Comparison of ENCODE assay signal across 8 cellular contexts in genomic region chr10:47705698-47706414, GRCh38. TPM values are rescaled to one million over a fixed set of nuclear protein-coding genes. Genes with fewer than 3 reads are reported as not detected.
DNase-seq lines count a peak whose midpoint lies in the region; ATAC-seq and TF ChIP-seq lines count a peak whose summit lies in the region.
"Not testable (repeated sequence)": the region's sequence is repeated elsewhere in the genome, so short reads cannot be mapped to it uniquely, and the experiment has no call there.

No MANE protein-coding gene starts in this region.

- ATAC-seq in GM19455 (IDR thresholded peaks at IDR 0.05; ENCODE audit: unreplicated experiment), result peak; percentile 80
- ATAC-seq in HG03066 (IDR thresholded peaks at IDR 0.05; ENCODE audit: low read depth, unreplicated experiment), result peak; percentile 91
- ATAC-seq in activated T-cell treated with anti-CD3 and anti-CD28 coated beads, Interleukin-2, amount 50 U/mL, for 72 hours (replicated peaks in 1 of 2), result peak; percentile 99

- not testable (repeated sequence) for DNase-seq in AG04449 (ENCODE audit: low read depth, low spot score); epithelial cell of prostate (ENCODE audit: low read depth, low spot score)
- DNase-seq in SJCRH30, result peak; percentile 0 to 52
- DNase-seq in activated T-cell treated with anti-CD3 and anti-CD28 coated beads, Interleukin-2, amount 50 U/mL, for 72 hours, result peak; percentile 49 to 62
- peak; percentile 68 to 69 for DNase-seq in stimulated activated CD4-positive, alpha-beta T cell treated with anti-CD3 and anti-CD28 coated beads, Interleukin-4, amount 100 ng/mL, for 4 hours

- not testable (repeated sequence) for H3K9me3 ChIP-seq in SJCRH30 (replicated peaks); mesodermal cell (ENCODE audit: control insufficient read depth, low read length)

- not testable (repeated sequence) for H3K9me3 Mint-ChIP-seq in activated T-cell treated with anti-CD3 and anti-CD28 coated beads, Interleukin-2, amount 50 U/mL, for 72 hours

- not testable (repeated sequence) for H3K27ac Mint-ChIP-seq in activated T-cell treated with anti-CD3 and anti-CD28 coated beads, Interleukin-2, amount 50 U/mL, for 72 hours

- not testable (repeated sequence) for H3K36me3 ChIP-seq in SJCRH30; mesodermal cell (ENCODE audit: control insufficient read depth, insufficient read depth, low read length)

- POLR2A ChIA-PET in AG04449 (lab: Yijun Ruan, JAX), result not testable (repeated sequence)

- peak overlapping the region; percentile 43 to 55 for H3K4me3 Mint-ChIP-seq in activated T-cell treated with anti-CD3 and anti-CD28 coated beads, Interleukin-2, amount 50 U/mL, for 72 hours

- TF ChIP-seq CTCF in AG04449 (IDR thresholded peaks at IDR 0.05; ENCODE audit: insufficient read depth, low read length, missing control alignments), result not testable (repeated sequence)

- WGBS in mesodermal cell (ENCODE audit: insufficient coverage in 2 of 2), 2 experiments, result no CpG with 5 or more reads among the region's 66 CpGs

- CTCF ChIA-PET in AG04449 (lab: Yijun Ruan, JAX), result not testable (repeated sequence)

- not testable (repeated sequence) for H3K27me3 ChIP-seq in SJCRH30

- H3K27ac ChIP-seq in SJCRH30; mesodermal cell (ENCODE audit: low read depth, low read length, severe bottlenecking): not testable (repeated sequence)
- peak overlapping the region; percentile 33 for H3K27ac ChIP-seq in epithelial cell of prostate

- H3K36me3 Mint-ChIP-seq in activated T-cell treated with anti-CD3 and anti-CD28 coated beads, Interleukin-2, amount 50 U/mL, for 72 hours (ENCODE audit: insufficient read depth in 2 of 2), result not testable (repeated sequence)

- not testable (repeated sequence) for H3K4me1 ChIP-seq in SJCRH30; mesodermal cell (ENCODE audit: control insufficient read depth, insufficient read depth, low read length, poor library complexity, severe bottlenecking)

- not testable (repeated sequence) for H3K27me3 Mint-ChIP-seq in activated T-cell treated with anti-CD3 and anti-CD28 coated beads, Interleukin-2, amount 50 U/mL, for 72 hours (ENCODE audit: low read depth)

- H3K4me1 Mint-ChIP-seq in activated T-cell treated with anti-CD3 and anti-CD28 coated beads, Interleukin-2, amount 50 U/mL, for 72 hours (ENCODE audit: low read depth), result not testable (repeated sequence)

- H3K4me3 ChIP-seq in AG04449 (ENCODE audit: low read depth, low read length) (peak overlapping the region; percentile 47), SJCRH30 (peak overlapping the region; percentile 51), mesodermal cell (ENCODE audit: extremely low read depth, insufficient read depth, low read length, poor library complexity, severe bottlenecking) (peak overlapping the region; percentile 28)

RNA-seq across cellular contexts. Expression of gene SYT15B, which starts 57.5 kb away (rescaled TPM):
- 0.06 TPM in 1 of 2 replicates, not detected in the other for total RNA-seq in SJCRH30 (2014; rRNA removed; shearing (Covaris generic))
- not detected for total RNA-seq in activated T-cell treated with anti-CD3 and anti-CD28 coated beads, Interleukin-2, amount 50 U/mL, for 72 hours
- polyA plus RNA-seq in mesodermal cell (2013, experiment 1 of 2), result 0.85 TPM
- polyA plus RNA-seq in mesodermal cell (2013, experiment 2 of 2), result not detected
